Comparison of ENCODE assay signal across 8 cellular contexts in genomic region chr1:20633190-20634064, GRCh38. TPM values are rescaled to one million over a fixed set of nuclear protein-coding genes. Genes with fewer than 3 reads are reported as not detected.
DNase-seq lines count a peak whose midpoint lies in the region; ATAC-seq and TF ChIP-seq lines count a peak whose summit lies in the region.

Gene PINK1 (plus strand): TSS chr1:20633458. CDS start chr1:20633549, 91 bp downstream.

- 1% methylated on average over 70 to 93 of the region's 93 CpGs for WGBS in adipose tissue, 3 donors
- WGBS in trophoblast cell (ENCODE audit: extremely low coverage, insufficient coverage, insufficient read length), result no CpG with 5 or more reads among the region's 93 CpGs

- peak within 1 kb of the TSS; percentile 91 for H3K9ac ChIP-seq in trophoblast cell (ENCODE audit: low read length)

- H4K12ac ChIP-seq in trophoblast cell (ENCODE audit: low read depth, low read length), result peak within 1 kb of the TSS; percentile 82

- no peak within 1 kb of the TSS for H2BK12ac ChIP-seq in trophoblast cell (ENCODE audit: low read length)

- H3K4me1 ChIP-seq in trophoblast cell (ENCODE audit: control insufficient read depth in 1 of 2, insufficient read depth in 2 of 2, low read length in 2 of 2), result peaks cover 7 to 10% of the 10 kb centered on the region in 2 experiments
- peaks cover 0 to 25% (median 15%) of the 10 kb centered on the region in 4 donors for H3K4me1 ChIP-seq in tibial artery

- peak within 1 kb of the TSS; percentile 88 for H2BK120ac ChIP-seq in trophoblast cell (ENCODE audit: insufficient read depth, low read length, poor library complexity)

- H2BK5ac ChIP-seq in trophoblast cell (ENCODE audit: low read depth, low read length, poor library complexity), result peak within 1 kb of the TSS; percentile 65

- H3K4me1 Mint-ChIP-seq in Calu3 (ENCODE audit: low read depth, unreplicated experiment), result no peaks in the 10 kb centered on the region

- H3K27ac ChIP-seq in adipose tissue (ENCODE audit: low read depth, low read length) (peak within 1 kb of the TSS; percentile 13), trophoblast cell (ENCODE audit: low read depth, low read length) (peak within 1 kb of the TSS; percentile 81), tibial artery (peak within 1 kb of the TSS; percentile 96)

- peak; percentile 65 for ATAC-seq in GM21786 (IDR thresholded peaks at IDR 0.05; ENCODE audit: unreplicated experiment)

- H3K23ac ChIP-seq in trophoblast cell (ENCODE audit: low read length), result no peak within 1 kb of the TSS

- H3K27me3 ChIP-seq in trophoblast cell (ENCODE audit: insufficient read depth, low read length), result no peaks in the 10 kb centered on the region
- peaks cover 0 to 7% of the 10 kb centered on the region in 2 donors for H3K27me3 ChIP-seq in tibial artery

- H3K4me3 Mint-ChIP-seq in Calu3 (ENCODE audit: low read depth, unreplicated experiment), result peak within 1 kb of the TSS; percentile 72

- H3K4me3 ChIP-seq in trophoblast cell (ENCODE audit: low read depth, low read length) (peak within 1 kb of the TSS; percentile 86), tibial artery (peak within 1 kb of the TSS; percentile 86 to 100)

- H4K8ac ChIP-seq in trophoblast cell (ENCODE audit: low read depth, low read length), result peak within 1 kb of the TSS; percentile 96

- H3K14ac ChIP-seq in trophoblast cell (ENCODE audit: low read length), result peak within 1 kb of the TSS; percentile 94

- peak within 1 kb of the TSS; percentile 91 for H4K91ac ChIP-seq in trophoblast cell (ENCODE audit: low read depth, low read length)

- H3K36me3 ChIP-seq in trophoblast cell (ENCODE audit: control insufficient read depth in 1 of 2, insufficient read depth in 2 of 2, low read length in 2 of 2), result peaks cover 6 to 9% of the 10 kb centered on the region in 2 experiments
- H3K36me3 ChIP-seq in tibial artery, result peaks cover 12 to 21% (median 20%) of the 10 kb centered on the region in 3 donors

- no peaks in the 10 kb centered on the region for H3K9me3 Mint-ChIP-seq in Calu3 (ENCODE audit: low read depth, unreplicated experiment)

- H3K79me2 ChIP-seq in trophoblast cell (ENCODE audit: control insufficient read depth, insufficient read depth, low read length, poor library complexity), result peaks cover 2% of the 10 kb centered on the region

- peak within 1 kb of the TSS; percentile 88 for H3K4me2 ChIP-seq in trophoblast cell (ENCODE audit: low read length)

- intact Hi-C loops in Calu3 (cut with micrococcal nuclease; ENCODE audit: unreplicated experiment) (loop anchor here (1.0 kb wide), 1 partner anchor 111 kb away; no protein-coding TSS in a partner anchor), cardiac septum (cut with DNase I) (loop anchor here (2.0 kb wide), 2 partner anchors 59 to 111 kb away; no protein-coding TSS in a partner anchor), tibial artery (cut with DNase I; ENCODE audit: low total_unique reads) (loop anchor here (2.0 kb wide), 1 partner anchor 111 kb away; no protein-coding TSS in a partner anchor)

- H3K79me1 ChIP-seq in trophoblast cell (ENCODE audit: low read length), result peaks cover 4% of the 10 kb centered on the region

- TF ChIP-seq CTCF in Calu3 (IDR thresholded peaks at IDR 0.05; ENCODE audit: unreplicated experiment) (peak; percentile 96), tibial artery (IDR thresholded peaks at IDR 0.05) (peak; percentile 98)

- H3K9me3 ChIP-seq in trophoblast cell (ENCODE audit: insufficient read depth, low read depth, low read length) (no peaks in the 10 kb centered on the region), tibial artery (no peaks in the 10 kb centered on the region)

- H3K4ac ChIP-seq in trophoblast cell (ENCODE audit: low read depth, low read length), result peak within 1 kb of the TSS; percentile 55

- no peaks in the 10 kb centered on the region for H3K27me3 Mint-ChIP-seq in Calu3 (ENCODE audit: unreplicated experiment)

- peak within 1 kb of the TSS; percentile 84 for H3K18ac ChIP-seq in trophoblast cell (ENCODE audit: low read length)

- no TSS peak for BruUV-seq in Calu3 (replicated peaks; lab: Mats Ljungman, UMichigan)

- H3K36me3 Mint-ChIP-seq in Calu3 (ENCODE audit: insufficient read depth, unreplicated experiment), result peaks cover 21% of the 10 kb centered on the region

- CTCF ChIA-PET in Calu3 (lab: Charles Lee), result interaction anchor here (0.5 to 4.9 kb wide), 7 partner anchors 16 to 420 kb away, joined by 3 to 49 read pairs (median 4); partner anchors contain the start of gene CDA

- DNase-seq in Calu3 (peak; percentile 84), NCI-H1048 (lab: John Stamatoyannopoulos, UW) (peak; percentile 28), T follicular helper cell (ENCODE audit: low read depth) (peak; percentile 75), cardiac septum (ENCODE audit: low spot score) (peak; percentile 94), trophoblast cell (peak; percentile 89 to 91), tibial artery (peak; percentile 70 to 90)

- no peak within 1 kb of the TSS for H3K27ac Mint-ChIP-seq in Calu3 (ENCODE audit: unreplicated experiment)

- H2AK5ac ChIP-seq in trophoblast cell (ENCODE audit: low read length), result no peak within 1 kb of the TSS

- peak within 1 kb of the TSS; percentile 97 for H2AFZ ChIP-seq in trophoblast cell (ENCODE audit: insufficient read depth, low read length, poor library complexity)

RNA-seq across cellular contexts. Expression of gene PINK1, which starts in this region (rescaled TPM):
- total RNA-seq in Calu3 (2022), result 11.2 and 11.9 TPM in 2 replicates
- polyA plus RNA-seq in adipose tissue, result 100 to 1,000 TPM in 1 of 3 donors, 10 to 100 TPM in 2; 34.6 to 132 (median 77.5) TPM
- 224 TPM for total RNA-seq in cardiac septum
- polyA plus RNA-seq in trophoblast cell (2013), result 21.6 and 21.9 TPM in 2 replicates

Comparison
In these comparisons a context has a peak if more than half of its experiments do, and no peak if none do; other contexts are left out.
1. Peak in every context shown above with its lines: DNase-seq, ATAC-seq, H3K4me3 ChIP-seq and H3K27ac ChIP-seq.
2. RNA of gene PINK1 (total RNA-seq): 224 TPM in cardiac septum (single experiment); 11.2 to 11.9 TPM in Calu3; every median in the first group is over 10 times any median in the second.
3. DNase-seq: peak in every context shown above with its lines; median percentile 94 in cardiac septum; 90 in trophoblast cell; 84 in Calu3; 80 in tibial artery; 75 in T follicular helper cell; 28 in NCI-H1048.
4. H3K27ac ChIP-seq: peak in every context shown above with its lines; median percentile 96 in tibial artery; 81 in trophoblast cell; 13 in adipose tissue.